8 cellular contexts compared by ENCODE assay signal in the genomic region with DNA sequence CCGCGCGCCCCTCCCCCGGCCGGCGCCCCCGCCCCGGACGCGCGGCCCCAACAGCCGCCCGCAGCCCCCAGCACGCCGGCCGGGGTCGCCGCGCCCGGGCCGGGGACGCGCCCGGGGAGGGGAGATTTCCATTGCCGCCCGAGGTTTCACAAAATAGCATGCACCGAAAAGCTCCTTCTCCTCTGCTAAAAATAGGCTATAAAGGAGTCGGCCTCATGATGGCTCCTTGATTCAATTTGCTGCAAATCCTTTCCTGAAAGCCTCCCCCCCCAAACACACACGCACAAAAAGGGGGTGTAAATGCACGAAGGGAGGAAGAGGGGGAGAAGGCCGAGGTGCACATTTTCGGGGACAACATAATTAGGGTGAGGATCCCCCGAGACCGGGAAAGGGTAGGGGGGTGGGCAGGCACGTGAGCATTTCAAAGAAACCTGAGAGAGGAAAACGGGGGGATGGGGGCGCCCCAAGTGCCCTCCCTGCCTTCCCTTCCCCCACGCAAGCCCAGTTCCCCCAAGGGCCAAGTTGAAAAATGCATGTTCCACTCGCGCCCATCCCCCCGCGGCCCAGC. TPM values are rescaled to one million over a fixed set of nuclear protein-coding genes. Genes with fewer than 3 reads are reported as not detected.
A peak's percentile ranks its signal among the peaks of the same experiment; 100 is the strongest.
DNase-seq lines count a peak whose midpoint lies in the region; ATAC-seq, FAIRE-seq and TF ChIP-seq lines count a peak whose summit lies in the region.

No MANE protein-coding gene starts in this region.

- peaks cover 7% of the 10 kb centered on the region for H3K36me3 ChIP-seq in PC-3 (ENCODE audit: low read depth, low read length)
- no peaks in the 10 kb centered on the region for H3K36me3 ChIP-seq in right atrium auricular region
- H3K36me3 ChIP-seq in prostate gland = no peaks in the 10 kb centered on the region

- no peaks in the 10 kb centered on the region for H3F3A ChIP-seq in PC-3 (ENCODE audit: low read length, unreplicated experiment)

- WGBS in prostate gland = 2% methylated on average over 37 of the region's 42 CpGs

- peak overlapping the region; percentile 79 for H2AFZ ChIP-seq in PC-3 (ENCODE audit: low read length)

- H3K4me1 ChIP-seq in PC-3 (ENCODE audit: insufficient read depth, low read length) (peaks cover 26% of the 10 kb centered on the region), right atrium auricular region (peaks cover 0 to 26% of the 10 kb centered on the region in 2 donors), prostate gland (replicated peaks) (peaks cover under 1% of the 10 kb centered on the region)

- ATAC-seq in PC-3 (peak; percentile 4; the same call in 1 of the 2 replicates), HG03045 (IDR thresholded peaks at IDR 0.05; ENCODE audit: unreplicated experiment) (no peak), esophagus mucosa (no peak)

- POLR2A ChIA-PET in PC-3 (lab: Charles Lee; ENCODE audit: unreplicated experiment) = no interaction called here

- H3K27ac ChIP-seq in PC-3 (ENCODE audit: low read length) = peak overlapping the region; percentile 87
- H3K27ac ChIP-seq in right atrium auricular region = peak overlapping the region; percentile 95 to 99
- H3K27ac ChIP-seq in prostate gland = peak overlapping the region; percentile 97 to 99

- TF ChIP-seq POLR2A in GM12892 (IDR thresholded peaks at IDR 0.05; ENCODE audit: low read depth, low read length) = 0 out of 2 replicates have a peak, but pooled peaks have one; percentile 27
- TF ChIP-seq POLR2A in prostate gland (IDR thresholded peaks at IDR 0.05) = no peak

- H3K9ac ChIP-seq in PC-3 (ENCODE audit: low read length) = peak overlapping the region; percentile 90

- H3K9me2 ChIP-seq in PC-3 (replicated peaks; ENCODE audit: low read length) = no peaks in the 10 kb centered on the region

- peak overlapping the region; percentile 70 for H3K4me3 ChIP-seq in AG09309 (ENCODE audit: control insufficient read depth, low read depth, low read length)
- peak overlapping the region; percentile 92 for H3K4me3 ChIP-seq in PC-3 (ENCODE audit: low read length)
- peak overlapping the region; percentile 79 to 99 for H3K4me3 ChIP-seq in right atrium auricular region
- peak overlapping the region; percentile 86 to 100 for H3K4me3 ChIP-seq in prostate gland

- H3K9me3 ChIP-seq in PC-3 (ENCODE audit: low read length) (no peaks in the 10 kb centered on the region), right atrium auricular region (no peaks in the 10 kb centered on the region), prostate gland (no peaks in the 10 kb centered on the region)

- no peak for TF ChIP-seq CTCF in AG09309 (IDR thresholded peaks at IDR 0.05; ENCODE audit: control insufficient read depth, insufficient read depth, low read depth, low read length, missing control alignments)
- TF ChIP-seq CTCF in PC-3 (conservative IDR thresholded peaks at IDR 0.05; ENCODE audit: low read depth, low read length) = no peak
- no peak for TF ChIP-seq CTCF in right atrium auricular region (IDR thresholded peaks at IDR 0.05)
- no peak for TF ChIP-seq CTCF in prostate gland (IDR thresholded peaks at IDR 0.05)

- CTCF ChIA-PET in PC-3 (lab: Charles Lee) = no interaction called here

- intact Hi-C loops in PC-3 (cut with micrococcal nuclease) = loop anchor here (1.0 to 5.0 kb wide), 7 partner anchors 111 to 736 kb away; no protein-coding TSS in a partner anchor
- intact Hi-C loops in prostate gland (cut with DNase I) = loop anchor here (1.0 to 10.0 kb wide), 6 partner anchors 96 to 1131 kb away; no protein-coding TSS in a partner anchor

- DNase-seq in AG09309 (ENCODE audit: low read depth) (no peak), GM12892 (ENCODE audit: insufficient read length) (no peak), PC-3 (peak; percentile 20), amniotic epithelial cell (ENCODE audit: low read depth) (peak; percentile 50), right atrium auricular region (ENCODE audit: low spot score) (peak; percentile 58), prostate gland (ENCODE audit: low spot score) (no peak)

- peaks cover 53% of the 10 kb centered on the region for H3K79me2 ChIP-seq in PC-3 (ENCODE audit: low read length)

- peak overlapping the region; percentile 92 for H3K4me2 ChIP-seq in PC-3 (ENCODE audit: low read length)

- H4K20me1 ChIP-seq in PC-3 (ENCODE audit: low read length) = peaks cover 18% of the 10 kb centered on the region

- H3K27me3 ChIP-seq in PC-3 (ENCODE audit: low read length) = no peaks in the 10 kb centered on the region
- no peaks in the 10 kb centered on the region for H3K27me3 ChIP-seq in right atrium auricular region
- H3K27me3 ChIP-seq in prostate gland (replicated peaks; ENCODE audit: insufficient read depth) = no peaks in the 10 kb centered on the region

- peak; percentile 64 for FAIRE-seq in GM12892 (lab: Jason Lieb, UNC)

- BruUV-seq in PC-3 (replicated peaks; lab: Mats Ljungman, UMichigan) = no TSS peak

RNA-seq across cellular contexts. Expression of gene TBL1XR1, which starts 0.7 kb away (rescaled TPM):
- polyA plus RNA-seq in GM12892 (2012; ENCODE audit: missing spikeins) = 44.8 TPM
- total RNA-seq in PC-3 (2014; rRNA removed) (77.6 and 109 TPM in 2 replicates), right atrium auricular region (10 to 100 TPM; 68.2 to 79.9 TPM), prostate gland (100 to 1,000 TPM in 1 of 2 donors, 10 to 100 TPM in 1; 75.8 to 156 TPM), esophagus mucosa (123 TPM)

Comparison
In these comparisons a context has a peak if more than half of its experiments do, and no peak if none do; other contexts are left out.
1. DNase-seq: peak in PC-3 (single experiment), amniotic epithelial cell (single experiment) and right atrium auricular region (single experiment); none in AG09309 (single experiment), GM12892 (single experiment) and prostate gland (single experiment).
2. Peak in every context shown above with its lines, with median percentiles within 50 percentile points of each other: H3K4me3 ChIP-seq and H3K27ac ChIP-seq.